8 cellular contexts compared by ENCODE assay signal in the genomic region with DNA sequence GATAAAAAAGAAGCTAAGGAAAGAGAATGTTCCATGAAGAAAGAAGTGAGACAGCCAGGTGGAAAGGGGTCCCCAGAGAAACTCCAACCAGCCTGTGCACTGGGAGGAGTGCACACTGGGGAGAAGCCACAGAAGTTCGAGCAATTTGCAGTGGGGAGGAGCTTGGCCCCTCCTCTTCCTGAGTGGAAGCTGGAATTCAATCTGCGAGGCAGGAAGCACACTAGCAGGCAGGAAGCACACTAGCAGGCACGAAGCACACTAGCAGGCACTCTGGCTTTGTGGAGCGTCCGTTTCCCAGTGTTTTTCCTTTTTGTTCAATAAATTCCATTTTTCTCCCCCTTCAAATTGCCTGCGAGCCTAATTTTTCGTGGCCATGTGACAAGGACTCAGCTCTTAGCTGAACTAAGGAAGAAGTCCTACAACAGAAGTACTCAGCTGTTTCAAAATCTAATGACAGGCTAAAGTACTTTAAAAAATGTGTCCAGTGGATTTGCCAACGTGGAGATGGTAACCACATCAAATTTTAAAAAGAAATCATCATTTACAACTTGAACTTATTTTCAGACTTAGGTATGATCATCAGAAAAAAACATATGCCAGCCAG. TPM values are rescaled to one million over a fixed set of nuclear protein-coding genes. Genes with fewer than 3 reads are reported as not detected.
DNase-seq lines count a peak whose midpoint lies in the region; ATAC-seq and TF ChIP-seq lines count a peak whose summit lies in the region.

No MANE protein-coding gene starts in this region.

- TF ChIP-seq POLR2A in thyroid gland (IDR thresholded peaks at IDR 0.05) = peak in 1 of 2 donors; percentile 58

- H3K27ac ChIP-seq in thyroid gland = peak overlapping the region; percentile 64 to 67 (median 66)

- WGBS in thyroid gland, 2 donors = 48 to 53% methylated on average over 8 of the region's 8 CpGs

- CTCF ChIA-PET in activated CD4-positive, alpha-beta T cell treated with anti-CD3 and anti-CD28 coated beads for 36 hours (lab: Charles Lee) = interaction anchor here (0.6 kb wide), 1 partner anchor 35 kb away, joined by 4 read pairs; no protein-coding TSS in a partner anchor

- no peaks in the 10 kb centered on the region for H3K9me3 ChIP-seq in thyroid gland

- no peak overlapping the region for H3K4me3 ChIP-seq in thyroid gland (replicated peaks in 1 of 3)

- peaks cover 6% of the 10 kb centered on the region for H3K4me1 Mint-ChIP-seq in activated CD4-positive, alpha-beta T cell treated with anti-CD3 and anti-CD28 coated beads for 36 hours

- H3K4me3 Mint-ChIP-seq in activated CD4-positive, alpha-beta T cell treated with anti-CD3 and anti-CD28 coated beads for 36 hours = no peak overlapping the region

- peaks cover 15% of the 10 kb centered on the region for H3K36me3 Mint-ChIP-seq in activated CD4-positive, alpha-beta T cell treated with anti-CD3 and anti-CD28 coated beads for 36 hours (ENCODE audit: low read depth)

- H3K27me3 Mint-ChIP-seq in activated CD4-positive, alpha-beta T cell treated with anti-CD3 and anti-CD28 coated beads for 36 hours = no peaks in the 10 kb centered on the region

- intact Hi-C loops in activated CD4-positive, alpha-beta T cell treated with anti-CD3 and anti-CD28 coated beads for 36 hours (cut with DNase I, micrococcal nuclease) = no loop called here
- intact Hi-C loops in thyroid gland (cut with DNase I) = no loop called here

- no peaks in the 10 kb centered on the region for H3K4me1 ChIP-seq in thyroid gland

- POLR2A ChIA-PET in activated CD4-positive, alpha-beta T cell treated with anti-CD3 and anti-CD28 coated beads for 36 hours (lab: Charles Lee) = no interaction called here

- no peak for ATAC-seq in activated CD4-positive, alpha-beta T cell treated with anti-CD3 and anti-CD28 coated beads for 36 hours
- peak; percentile 80 for ATAC-seq in left lobe of liver
- no peak for ATAC-seq in GM19324 (IDR thresholded peaks at IDR 0.05; ENCODE audit: low FRiP score, unreplicated experiment)

- peak overlapping the region; percentile 58 for H3K27ac Mint-ChIP-seq in activated CD4-positive, alpha-beta T cell treated with anti-CD3 and anti-CD28 coated beads for 36 hours

- H3K27me3 ChIP-seq in thyroid gland = no peaks in the 10 kb centered on the region

- peaks cover 3% of the 10 kb centered on the region in 2 donors for H3K36me3 ChIP-seq in thyroid gland

- no peaks in the 10 kb centered on the region for H3K9me3 Mint-ChIP-seq in activated CD4-positive, alpha-beta T cell treated with anti-CD3 and anti-CD28 coated beads for 36 hours (ENCODE audit: low read depth)

- DNase-seq in activated CD4-positive, alpha-beta T cell treated with anti-CD3 and anti-CD28 coated beads for 36 hours = no peak
- no peak for DNase-seq in activated CD4-positive, alpha-beta T cell treated with anti-CD3 and anti-CD28 coated beads, Interleukin-2, amount 50 U/mL, for 4 hours
- peak; percentile 22 for DNase-seq in astrocyte of the hippocampus (ENCODE audit: low read depth, low spot score)
- no peak for DNase-seq in left lobe of liver (ENCODE audit: low spot score)
- DNase-seq in thyroid gland = peak; percentile 29 to 44
- DNase-seq in NCI-H146 treated with DMSO at 0.1 percent for 48 hours (lab: John Stamatoyannopoulos, UW; ENCODE audit: unreplicated experiment) = no peak
- no peak for DNase-seq in NCI-H2196 treated with DMSO at 0.1 percent for 48 hours (lab: John Stamatoyannopoulos, UW; ENCODE audit: unreplicated experiment)

- no peak for TF ChIP-seq CTCF in thyroid gland (IDR thresholded peaks at IDR 0.05)

RNA-seq across cellular contexts. Expression of gene SPIRE1, which starts 21.4 kb away (rescaled TPM):
- total RNA-seq in activated CD4-positive, alpha-beta T cell treated with anti-CD3 and anti-CD28 coated beads for 36 hours = 1 to 10 TPM; 3.0 to 3.8 TPM
- 21.6 TPM for total RNA-seq in left lobe of liver
- 10 to 100 TPM; 25.3 to 39.5 (median 30.6) TPM for total RNA-seq in thyroid gland

RNA-seq across cellular contexts. Expression of gene CEP76, which starts 23.2 kb away (rescaled TPM):
- 10 to 100 TPM; 12.5 to 13.9 TPM for total RNA-seq in activated CD4-positive, alpha-beta T cell treated with anti-CD3 and anti-CD28 coated beads for 36 hours
- total RNA-seq in left lobe of liver = 6.5 TPM
- total RNA-seq in thyroid gland = 10 to 100 TPM in 1 of 4 donors, 1 to 10 TPM in 3; 7.0 to 10.0 (median 9.3) TPM

RNA-seq across cellular contexts. Expression of gene PSMG2, which starts 23.6 kb away (rescaled TPM):
- total RNA-seq in activated CD4-positive, alpha-beta T cell treated with anti-CD3 and anti-CD28 coated beads for 36 hours = 100 to 1,000 TPM; 113 to 118 TPM
- total RNA-seq in left lobe of liver (27.0 TPM), thyroid gland (10 to 100 TPM; 65.7 to 86.1 (median 69.7) TPM)

Comparison
In these comparisons a context has a peak if more than half of its experiments do, and no peak if none do; other contexts are left out.
1. DNase-seq: peak in astrocyte of the hippocampus (single experiment) and thyroid gland (2 of 2); none in activated CD4-positive, alpha-beta T cell treated with anti-CD3 and anti-CD28 coated beads for 36 hours (single experiment), activated CD4-positive, alpha-beta T cell treated with anti-CD3 and anti-CD28 coated beads, Interleukin-2, amount 50 U/mL, for 4 hours (0 of 2), left lobe of liver (single experiment), NCI-H146 treated with DMSO at 0.1 percent for 48 hours (single experiment) and NCI-H2196 treated with DMSO at 0.1 percent for 48 hours (single experiment).